In the genomic region with DNA sequence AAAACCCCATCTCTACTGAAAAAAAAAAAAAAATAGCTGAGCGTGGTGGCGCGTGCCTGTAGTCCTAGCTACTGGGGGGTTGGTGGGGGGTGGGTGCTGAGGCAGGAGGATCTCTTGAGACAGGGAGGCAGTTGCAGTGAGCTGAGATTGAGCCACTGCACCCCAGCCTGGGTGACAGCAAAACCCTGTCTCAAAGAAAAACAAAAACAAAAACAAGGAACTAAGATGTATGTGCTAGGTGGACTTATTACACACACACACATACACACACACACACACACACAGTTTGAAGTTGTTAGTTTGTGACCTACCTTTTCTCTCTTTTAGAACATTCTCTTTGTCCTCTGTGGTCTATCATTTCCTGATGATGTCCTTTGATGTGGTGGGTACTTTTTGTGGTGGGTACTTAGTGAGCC, we compare ENCODE assay signal across 15 cellular contexts. TPM values are rescaled to one million over a fixed set of nuclear protein-coding genes. Genes with fewer than 3 reads are reported as not detected.
DNase-seq lines count a peak whose midpoint lies in the region; ATAC-seq and TF ChIP-seq lines count a peak whose summit lies in the region.
"Had no signal": no experiment of that assay in that cellular context is flagged by ENCODE, and none has a peak within 500 bp of the region (broad histone marks: within the 10 kb centered on the region; RNA-seq: fewer than 3 reads in every experiment).

No MANE protein-coding gene starts in this region.

- no peak overlapping the region for H3K9ac ChIP-seq in KMS-11

- CTCF ChIA-PET in activated CD8-positive, alpha-beta memory T cell treated with anti-CD3 and anti-CD28 coated beads, Interleukin-2, amount 10 ng/mL, durations not matched to agents 7 days and 5 days (lab: Charles Lee): interaction anchor here (0.9 kb wide), 2 partner anchors 11 to 105 kb away, joined by 3 to 5 read pairs; no protein-coding TSS in a partner anchor

- peak overlapping the region; percentile 72 for H3K4me2 ChIP-seq in KMS-11

- no peaks in the 10 kb centered on the region for H3K9me3 Mint-ChIP-seq in activated CD8-positive, alpha-beta memory T cell treated with anti-CD3 and anti-CD28 coated beads, Interleukin-2, amount 10 ng/mL, durations not matched to agents 7 days and 5 days (ENCODE audit: low read depth)
- H3K9me3 Mint-ChIP-seq in activated T-helper 17 cell treated with anti-CD3 and anti-CD28 coated beads, Interleukin-2, amount 50 U/mL, for 72 hours: no peaks in the 10 kb centered on the region
- H3K9me3 Mint-ChIP-seq in stimulated activated memory B cell treated with anti-CD40 and anti-IgM and Interleukin-4, amounts not matched to agents 10 μg/mL and 1 μg/mL and 100 μg/mL, for 72 hours: no peaks in the 10 kb centered on the region

- intact Hi-C loops in sciatic nerve (cut with DNase I): no loop called here

- no peaks in the 10 kb centered on the region for H3K79me2 ChIP-seq in KMS-11 (ENCODE audit: insufficient read depth, low read depth)

- DNase-seq in activated CD8-positive, alpha-beta memory T cell treated with anti-CD3 and anti-CD28 coated beads, Interleukin-2, amount 10 ng/mL, durations not matched to agents 7 days and 5 days: no peak
- no peak for DNase-seq in activated CD8-positive, alpha-beta memory T cell treated with anti-CD3 and anti-CD28 coated beads, Interleukin-2, amount 50 U/mL, for 48 hours
- DNase-seq in left lobe of liver (ENCODE audit: low spot score): no peak
- no peak for DNase-seq in sciatic nerve (ENCODE audit: low spot score)
- DNase-seq: activated CD8-positive, alpha-beta memory T cell treated with anti-CD3 and anti-CD28 coated beads, Interleukin-2, amount 50 U/mL, for 4 hours; brain microvascular endothelial cell; foreskin keratinocyte; KBM-7; NCI-H1694 treated with DMSO at 0.1 percent for 48 hours; NCI-H526 had no signal

- peak overlapping the region; percentile 16; the same call in 1 of the 2 replicates for H3K27ac ChIP-seq in KMS-11
- H3K27ac ChIP-seq: brain microvascular endothelial cell, foreskin keratinocyte, thoracic aorta had no signal

- no peak for TF ChIP-seq CTCF in KMS-11 (conservative IDR thresholded peaks at IDR 0.05; ENCODE audit: low read depth, low read length)

- H3K4me3 Mint-ChIP-seq in activated CD8-positive, alpha-beta memory T cell treated with anti-CD3 and anti-CD28 coated beads, Interleukin-2, amount 10 ng/mL, durations not matched to agents 7 days and 5 days: peak overlapping the region; percentile 18
- H3K4me3 Mint-ChIP-seq in activated T-helper 17 cell treated with anti-CD3 and anti-CD28 coated beads, Interleukin-2, amount 50 U/mL, for 72 hours: peak overlapping the region; percentile 45
- H3K4me3 Mint-ChIP-seq in stimulated activated memory B cell treated with anti-CD40 and anti-IgM and Interleukin-4, amounts not matched to agents 10 μg/mL and 1 μg/mL and 100 μg/mL, for 72 hours: no peak overlapping the region

- no peak overlapping the region for H3K27ac Mint-ChIP-seq in activated CD8-positive, alpha-beta memory T cell treated with anti-CD3 and anti-CD28 coated beads, Interleukin-2, amount 10 ng/mL, durations not matched to agents 7 days and 5 days
- H3K27ac Mint-ChIP-seq in activated T-helper 17 cell treated with anti-CD3 and anti-CD28 coated beads, Interleukin-2, amount 50 U/mL, for 72 hours: peak overlapping the region; percentile 76
- H3K27ac Mint-ChIP-seq in stimulated activated memory B cell treated with anti-CD40 and anti-IgM and Interleukin-4, amounts not matched to agents 10 μg/mL and 1 μg/mL and 100 μg/mL, for 72 hours: peak overlapping the region; percentile 46

- H4K20me1 ChIP-seq in KMS-11 (ENCODE audit: insufficient read depth): no peaks in the 10 kb centered on the region

- no peaks in the 10 kb centered on the region for H3K27me3 ChIP-seq in KMS-11 (ENCODE audit: insufficient read depth, low read depth)
- H3K27me3 ChIP-seq: brain microvascular endothelial cell, foreskin keratinocyte had no signal

- H3K4me1 ChIP-seq in KMS-11 (ENCODE audit: low read depth, poor library complexity, severe bottlenecking): peaks cover 26% of the 10 kb centered on the region
- H3K4me1 ChIP-seq: foreskin keratinocyte had no signal

- peaks cover 19% of the 10 kb centered on the region for H3K36me3 Mint-ChIP-seq in activated CD8-positive, alpha-beta memory T cell treated with anti-CD3 and anti-CD28 coated beads, Interleukin-2, amount 10 ng/mL, durations not matched to agents 7 days and 5 days
- H3K36me3 Mint-ChIP-seq in activated T-helper 17 cell treated with anti-CD3 and anti-CD28 coated beads, Interleukin-2, amount 50 U/mL, for 72 hours (ENCODE audit: low read depth): peaks cover 9% of the 10 kb centered on the region
- H3K36me3 Mint-ChIP-seq in stimulated activated memory B cell treated with anti-CD40 and anti-IgM and Interleukin-4, amounts not matched to agents 10 μg/mL and 1 μg/mL and 100 μg/mL, for 72 hours: peaks cover 57% of the 10 kb centered on the region

- H3K36me3 ChIP-seq in KMS-11 (ENCODE audit: insufficient read depth): no peaks in the 10 kb centered on the region
- H3K36me3 ChIP-seq: brain microvascular endothelial cell had no signal

- peaks cover 14% of the 10 kb centered on the region for H3K4me1 Mint-ChIP-seq in activated CD8-positive, alpha-beta memory T cell treated with anti-CD3 and anti-CD28 coated beads, Interleukin-2, amount 10 ng/mL, durations not matched to agents 7 days and 5 days
- H3K4me1 Mint-ChIP-seq in activated T-helper 17 cell treated with anti-CD3 and anti-CD28 coated beads, Interleukin-2, amount 50 U/mL, for 72 hours: peaks cover 10% of the 10 kb centered on the region
- peaks cover 14% of the 10 kb centered on the region for H3K4me1 Mint-ChIP-seq in stimulated activated memory B cell treated with anti-CD40 and anti-IgM and Interleukin-4, amounts not matched to agents 10 μg/mL and 1 μg/mL and 100 μg/mL, for 72 hours

- H3K4me3 ChIP-seq in KMS-11 (IDR thresholded peaks at IDR 0.05; ENCODE audit: insufficient read depth, low read depth, low read length): no peak overlapping the region
- H3K4me3 ChIP-seq: thoracic aorta had no signal

- H2AFZ ChIP-seq in KMS-11 (ENCODE audit: low read depth): peak overlapping the region; percentile 3; the same call in 1 of the 2 replicates

- no peaks in the 10 kb centered on the region for H3K27me3 Mint-ChIP-seq in activated CD8-positive, alpha-beta memory T cell treated with anti-CD3 and anti-CD28 coated beads, Interleukin-2, amount 10 ng/mL, durations not matched to agents 7 days and 5 days
- H3K27me3 Mint-ChIP-seq in activated T-helper 17 cell treated with anti-CD3 and anti-CD28 coated beads, Interleukin-2, amount 50 U/mL, for 72 hours: no peaks in the 10 kb centered on the region
- H3K27me3 Mint-ChIP-seq in stimulated activated memory B cell treated with anti-CD40 and anti-IgM and Interleukin-4, amounts not matched to agents 10 μg/mL and 1 μg/mL and 100 μg/mL, for 72 hours: no peaks in the 10 kb centered on the region

- peak; percentile 36 for ATAC-seq in activated CD8-positive, alpha-beta memory T cell treated with anti-CD3 and anti-CD28 coated beads, Interleukin-2, amount 10 ng/mL, durations not matched to agents 7 days and 5 days
- ATAC-seq in activated T-helper 17 cell treated with anti-CD3 and anti-CD28 coated beads, Interleukin-2, amount 50 U/mL, for 72 hours (replicated peaks): peak; percentile 69
- ATAC-seq in stimulated activated memory B cell treated with anti-CD40 and anti-IgM and Interleukin-4, amounts not matched to agents 10 μg/mL and 1 μg/mL and 100 μg/mL, for 72 hours: no peak
- no peak for ATAC-seq in HG02973 (IDR thresholded peaks at IDR 0.05; ENCODE audit: unreplicated experiment)
- no peak for ATAC-seq in left lobe of liver
- ATAC-seq in sciatic nerve: no peak
- ATAC-seq: foreskin keratinocyte had no signal

RNA-seq across cellular contexts. Expression of a gene that starts 53.5 kb away (rescaled TPM):
- total RNA-seq in activated CD8-positive, alpha-beta memory T cell treated with anti-CD3 and anti-CD28 coated beads, Interleukin-2, amount 10 ng/mL, durations not matched to agents 7 days and 5 days: 10 to 100 TPM; 11.9 to 12.1 TPM
- total RNA-seq in activated T-helper 17 cell treated with anti-CD3 and anti-CD28 coated beads, Interleukin-2, amount 50 U/mL, for 72 hours: 10 to 100 TPM in 1 of 2 donors, 1 to 10 TPM in 1; 9.8 to 12.1 TPM
- total RNA-seq in left lobe of liver (4.9 TPM), sciatic nerve (22.9 TPM)

Comparison
In these comparisons a context has a peak if more than half of its experiments do, and no peak if none do; other contexts are left out.
1. ATAC-seq: peak in activated CD8-positive, alpha-beta memory T cell treated with anti-CD3 and anti-CD28 coated beads, Interleukin-2, amount 10 ng/mL, durations not matched to agents 7 days and 5 days (single experiment) and activated T-helper 17 cell treated with anti-CD3 and anti-CD28 coated beads, Interleukin-2, amount 50 U/mL, for 72 hours (single experiment); none in stimulated activated memory B cell treated with anti-CD40 and anti-IgM and Interleukin-4, amounts not matched to agents 10 μg/mL and 1 μg/mL and 100 μg/mL, for 72 hours (single experiment), HG02973 (single experiment), left lobe of liver (single experiment) and sciatic nerve (single experiment).